ENCODE assay signal across 8 cellular contexts in genomic region chrX:93422693-93423092, GRCh38.
A peak's percentile ranks its signal among the peaks of the same experiment; 100 is the strongest.
DNase-seq lines count a peak whose midpoint lies in the region; TF ChIP-seq lines count a peak whose summit lies in the region.

No MANE protein-coding gene starts in this region.

- no peak overlapping the region for H3K4me3 ChIP-seq in astrocyte of the cerebellum (ENCODE audit: low read depth, low read length)

- peak; percentile 31 for TF ChIP-seq CTCF in astrocyte of the cerebellum (IDR thresholded peaks at IDR 0.05; ENCODE audit: low read depth, low read length, missing control alignments)

- peak; percentile 66 for TF ChIP-seq RAD21 in Ishikawa (IDR thresholded peaks at IDR 0.05; ENCODE audit: low read depth)

- no peak for TF ChIP-seq EP300 in Ishikawa (IDR thresholded peaks at IDR 0.05; ENCODE audit: borderline replicate concordance)

- DNase-seq in DMS 273 (lab: John Stamatoyannopoulos, UW; ENCODE audit: unreplicated experiment) (peak; percentile 79), GM19238 (ENCODE audit: insufficient read length, low spot score) (peak; percentile 3), astrocyte of the cerebellum (ENCODE audit: low read depth) (no peak), midbrain (lab: John Stamatoyannopoulos, UW) (peak; percentile 10), NCI-H2029 treated with DMSO at 0.1 percent for 48 hours (lab: John Stamatoyannopoulos, UW) (no peak), A172 (ENCODE audit: low spot score) (no peak), NCI-H226 (no peak)

- in situ Hi-C loops in astrocyte of the cerebellum (cut with HindIII; ENCODE audit: low sequenced_read_pairs) = no loop called here

TF ChIP-seq in Ishikawa, 13 proteins besides CTCF, POLR2A, EP300 and RAD21:
- TF ChIP-seq, protein P1, sequence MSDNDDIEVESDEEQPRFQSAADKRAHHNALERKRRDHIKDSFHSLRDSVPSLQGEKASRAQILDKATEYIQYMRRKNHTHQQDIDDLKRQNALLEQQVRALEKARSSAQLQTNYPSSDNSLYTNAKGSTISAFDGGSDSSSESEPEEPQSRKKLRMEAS (IDR thresholded peaks at IDR 0.05) = no peak
- TF ChIP-seq REST (IDR thresholded peaks at IDR 0.05; ENCODE audit: low read depth) = no peak
- TF ChIP-seq CEBPB (IDR thresholded peaks at IDR 0.05) = no peak
- TF ChIP-seq ZBTB7A (IDR thresholded peaks at IDR 0.05; ENCODE audit: low read depth) = no peak
- TF ChIP-seq FOXM1 (IDR thresholded peaks at IDR 0.05; ENCODE audit: borderline replicate concordance, low read depth) = no peak

Comparison
In these comparisons a context has a peak if more than half of its experiments do, and no peak if none do; other contexts are left out.
1. DNase-seq: peak in DMS 273 (single experiment), GM19238 (single experiment) and midbrain (single experiment); none in astrocyte of the cerebellum (single experiment), NCI-H2029 treated with DMSO at 0.1 percent for 48 hours (single experiment), A172 (single experiment) and NCI-H226 (single experiment).